In genomic region chr2:20524412-20525040, GRCh38 we compare ENCODE assay signal across 8 cellular contexts.
A peak's percentile ranks its signal among the peaks of the same experiment; 100 is the strongest.
DNase-seq lines count a peak whose midpoint lies in the region; ATAC-seq and TF ChIP-seq lines count a peak whose summit lies in the region.

No MANE protein-coding gene starts in this region.

- TF ChIP-seq CTCF in activated B cell treated with CpG ODN at 0.5 μM for 24 hours (IDR thresholded peaks at IDR 0.05), result no peak
- TF ChIP-seq CTCF in osteocyte (IDR thresholded peaks at IDR 0.05), result no peak

- H3K27me3 Mint-ChIP-seq in activated B cell treated with CpG ODN at 0.5 μM for 24 hours (no peaks in the 10 kb centered on the region), osteocyte (ENCODE audit: unreplicated experiment) (no peaks in the 10 kb centered on the region)

- H3K36me3 Mint-ChIP-seq in activated B cell treated with CpG ODN at 0.5 μM for 24 hours (ENCODE audit: low read depth), result no peaks in the 10 kb centered on the region
- no peaks in the 10 kb centered on the region for H3K36me3 Mint-ChIP-seq in osteocyte (ENCODE audit: unreplicated experiment)

- H3K9me3 Mint-ChIP-seq in activated B cell treated with CpG ODN at 0.5 μM for 24 hours (no peaks in the 10 kb centered on the region), osteocyte (ENCODE audit: unreplicated experiment) (no peaks in the 10 kb centered on the region)

- intact Hi-C loops in activated B cell treated with CpG ODN at 0.5 μM for 24 hours (cut with micrococcal nuclease), result loop anchor here (1.0 to 2.0 kb wide), 3 partner anchors 52 to 78 kb away; partner anchors contain the start of gene RHOB

- H3K4me1 Mint-ChIP-seq in activated B cell treated with CpG ODN at 0.5 μM for 24 hours, result peaks cover 21% of the 10 kb centered on the region
- H3K4me1 Mint-ChIP-seq in osteocyte (ENCODE audit: unreplicated experiment), result peaks cover 30% of the 10 kb centered on the region

- DNase-seq in activated B cell treated with CpG ODN at 0.5 μM for 24 hours (no peak), myocyte (ENCODE audit: low read depth) (peak; percentile 86), ACHN (no peak), T1000 (lab: John Stamatoyannopoulos, UW) (no peak), osteocyte (ENCODE audit: extremely low spot score, unreplicated experiment) (no peak)
- no peak for DNase-seq in activated CD4-positive, alpha-beta T cell treated with anti-CD3 and anti-CD28 coated beads for 1 hour

- peak; percentile 76 for ATAC-seq in GM19023 (IDR thresholded peaks at IDR 0.05; ENCODE audit: unreplicated experiment)
- peak; percentile 66 for ATAC-seq in HG02973 (IDR thresholded peaks at IDR 0.05; ENCODE audit: unreplicated experiment)
- ATAC-seq in activated B cell treated with CpG ODN at 0.5 μM for 24 hours (ENCODE audit: low read depth), result peak; percentile 72

- peak overlapping the region; percentile 76 for H3K4me3 Mint-ChIP-seq in activated B cell treated with CpG ODN at 0.5 μM for 24 hours
- no peak overlapping the region for H3K4me3 Mint-ChIP-seq in osteocyte (ENCODE audit: unreplicated experiment)

- in situ Hi-C loops in ACHN (cut with HindIII; ENCODE audit: low pct_ligation_motif_present, low pct_unique_long_range_greater_than_20kb, low sequenced_read_pairs), result no loop called here

- H3K27ac Mint-ChIP-seq in activated B cell treated with CpG ODN at 0.5 μM for 24 hours, result peak overlapping the region; percentile 51
- no peak overlapping the region for H3K27ac Mint-ChIP-seq in osteocyte (ENCODE audit: unreplicated experiment)

- CTCF ChIA-PET in activated B cell treated with CpG ODN at 0.5 μM for 24 hours (lab: Charles Lee), result no interaction called here

- POLR2A ChIA-PET in activated B cell treated with CpG ODN at 0.5 μM for 24 hours (lab: Charles Lee), result interaction anchor here (0.6 to 4.0 kb wide), 2 partner anchors 16 to 77 kb away, joined by 4 to 27 read pairs; partner anchors contain the start of gene RHOB
